In the genomic region with DNA sequence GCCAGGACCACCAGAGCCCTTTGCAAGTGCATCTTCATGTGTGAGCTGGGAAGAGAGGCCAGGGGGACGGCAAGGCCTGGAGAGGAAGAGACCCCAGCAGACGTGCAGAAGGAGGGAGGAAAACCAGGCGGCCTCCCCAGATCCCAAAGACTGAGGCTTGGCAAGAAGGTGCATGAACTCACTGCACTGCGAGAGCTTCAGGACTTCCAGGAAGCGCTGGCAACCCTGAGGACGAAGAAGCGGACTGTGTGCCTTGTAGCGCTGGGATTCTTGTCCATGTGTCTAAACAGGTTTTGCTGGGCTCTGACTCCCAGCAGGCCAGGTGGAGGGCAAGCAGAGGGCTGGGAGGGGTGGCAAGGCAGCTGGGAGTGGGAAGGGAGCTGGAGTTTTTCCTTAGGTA, we compare ENCODE assay signal across 8 cellular contexts. TPM values are rescaled to one million over a fixed set of nuclear protein-coding genes. Genes with fewer than 3 reads are reported as not detected.
A peak's percentile ranks its signal among the peaks of the same experiment; 100 is the strongest.
DNase-seq lines count a peak whose midpoint lies in the region; ATAC-seq and TF ChIP-seq lines count a peak whose summit lies in the region.

No MANE protein-coding gene starts in this region.

- H3K4me1 ChIP-seq in GM23338 (ENCODE audit: insufficient read depth) (peaks cover 32% of the 10 kb centered on the region), SJCRH30 (no peaks in the 10 kb centered on the region), gastrocnemius medialis (peaks cover 46 to 52% of the 10 kb centered on the region in 2 donors), BE2C (no peaks in the 10 kb centered on the region; the same call in 1 of the 2 replicates)

- no peaks in the 10 kb centered on the region for H3K9me2 ChIP-seq in GM23338 (ENCODE audit: insufficient read depth)

- intact Hi-C loops in gastrocnemius medialis (cut with DNase I; ENCODE audit: low total_unique reads) = loop anchor here (5.0 to 10.0 kb wide), 3 partner anchors 319 to 1096 kb away; a partner anchor contains a TSS

- peak overlapping the region; percentile 97 for H3K4me3 ChIP-seq in GM23338
- peak overlapping the region; percentile 98 for H3K4me3 ChIP-seq in SJCRH30
- H3K4me3 ChIP-seq in fibroblast of the aortic adventitia (ENCODE audit: low read depth, low read length) = peak overlapping the region; percentile 71
- H3K4me3 ChIP-seq in gastrocnemius medialis = peak overlapping the region; percentile 62 to 94 (median 74)
- no peak overlapping the region for H3K4me3 ChIP-seq in BE2C (ENCODE audit: low read depth, low read length)

- H3K27ac ChIP-seq in GM23338 (ENCODE audit: low read depth) = no peak overlapping the region
- H3K27ac ChIP-seq in SJCRH30 = no peak overlapping the region; the same call in 1 of the 2 replicates
- H3K27ac ChIP-seq in gastrocnemius medialis = peak overlapping the region; percentile 89 to 97 (median 94)

- H4K20me1 ChIP-seq in GM23338 (replicated peaks; ENCODE audit: insufficient read depth) = no peaks in the 10 kb centered on the region; the same call in 1 of the 2 replicates

- H3K27me3 Mint-ChIP-seq in GM23338 (ENCODE audit: insufficient read depth, low read depth, poor library complexity) = peaks cover 25% of the 10 kb centered on the region

- H2AFZ ChIP-seq in GM23338 = no peak overlapping the region

- no peak for DNase-seq in GM23338 (ENCODE audit: low spot score)
- DNase-seq in SJCRH30 = peak; percentile 32 to 53
- DNase-seq in fibroblast of the aortic adventitia (ENCODE audit: low read depth) = peak; percentile 41
- peak in 1 of 2 donors; percentile 47 for DNase-seq in gastrocnemius medialis
- no peak for DNase-seq in activated effector memory CD4-positive, alpha-beta T cell treated with anti-CD3 and anti-CD28 coated beads, Interleukin-2, amount 50 U/mL, for 16 hours
- DNase-seq in effector CD4-positive, alpha-beta T cell = no peak
- DNase-seq in BE2C = no peak

- H3K36me3 ChIP-seq in GM23338 (ENCODE audit: insufficient read depth) (no peaks in the 10 kb centered on the region), SJCRH30 (no peaks in the 10 kb centered on the region), gastrocnemius medialis (no peaks in the 10 kb centered on the region), BE2C (no peaks in the 10 kb centered on the region)

- no peaks in the 10 kb centered on the region for H3K9me3 ChIP-seq in SJCRH30 (replicated peaks)
- H3K9me3 ChIP-seq in gastrocnemius medialis = no peaks in the 10 kb centered on the region
- no peaks in the 10 kb centered on the region for H3K9me3 ChIP-seq in BE2C

- in situ Hi-C loops in gastrocnemius medialis (cut with MboI; ENCODE audit: low sequenced_read_pairs in 4 of 4) = loop anchor here in 3 of 4 donors (5.0 to 10.0 kb wide), 4 partner anchors 69 to 269 kb away; no protein-coding TSS in a partner anchor

- peaks cover 38% of the 10 kb centered on the region for H3K4me1 Mint-ChIP-seq in GM23338

- H3K27ac Mint-ChIP-seq in GM23338 = no peak overlapping the region

- H3K4me3 Mint-ChIP-seq in GM23338 = peak overlapping the region; percentile 84

- H3F3A ChIP-seq in GM23338 (replicated peaks; ENCODE audit: low read depth) = 0 out of 2 replicates have a peak, but pooled peaks cover 2% of the 10 kb centered on the region

- no peaks in the 10 kb centered on the region for H3K79me2 ChIP-seq in GM23338 (replicated peaks; ENCODE audit: insufficient read depth)

- TF ChIP-seq CTCF in GM23338 (conservative IDR thresholded peaks at IDR 0.05; ENCODE audit: low read depth in 2 of 2) (no peak), fibroblast of the aortic adventitia (IDR thresholded peaks at IDR 0.05; ENCODE audit: insufficient read depth, low read length) (no peak), gastrocnemius medialis (IDR thresholded peaks at IDR 0.05 in 4 of 5, conservative IDR thresholded peaks at IDR 0.05 in 1 of 5) (no peak), BE2C (IDR thresholded peaks at IDR 0.05; ENCODE audit: low read depth, low read length) (no peak)

- H3K36me3 Mint-ChIP-seq in GM23338 (ENCODE audit: low read depth) = no peaks in the 10 kb centered on the region

- H3K4me2 ChIP-seq in GM23338 = peak overlapping the region; percentile 96

- no peaks in the 10 kb centered on the region; the same call in 2 of the 3 replicates for H3K9me3 Mint-ChIP-seq in GM23338

- ATAC-seq in GM23338 (no peak), gastrocnemius medialis (peak in 1 of 2 donors; percentile 6), HG03469 (IDR thresholded peaks at IDR 0.05; ENCODE audit: unreplicated experiment) (no peak)

- TF ChIP-seq POLR2A in gastrocnemius medialis (IDR thresholded peaks at IDR 0.05) = no peak

- H3K27me3 ChIP-seq in GM23338 (ENCODE audit: insufficient read depth) (peaks cover 38% of the 10 kb centered on the region), SJCRH30 (0 out of 2 replicates have a peak, but pooled peaks cover 3% of the 10 kb centered on the region), gastrocnemius medialis (no peaks in the 10 kb centered on the region), BE2C (no peaks in the 10 kb centered on the region)

TF ChIP-seq in GM23338, 12 proteins besides CTCF, POLR2A, EP300 and RAD21 (continues in another document):
- TF ChIP-seq ZNF331 (CRISPR knock-in tag; IDR thresholded peaks at IDR 0.05; ENCODE audit: low read depth) (no peak), JUNB (IDR thresholded peaks at IDR 0.05; ENCODE audit: unreplicated experiment) (no peak), EZH2 (IDR thresholded peaks at IDR 0.05; ENCODE audit: low read depth, unreplicated experiment) (no peak), STAT1 (IDR thresholded peaks at IDR 0.05; ENCODE audit: unreplicated experiment) (no peak), NANOG (IDR thresholded peaks at IDR 0.05; ENCODE audit: borderline replicate concordance) (no peak), ZNF114 (CRISPR knock-in tag; IDR thresholded peaks at IDR 0.05) (no peak), CREB1 (CRISPR knock-in tag; IDR thresholded peaks at IDR 0.05; ENCODE audit: low read depth) (no peak)
- TF ChIP-seq, protein P1, sequence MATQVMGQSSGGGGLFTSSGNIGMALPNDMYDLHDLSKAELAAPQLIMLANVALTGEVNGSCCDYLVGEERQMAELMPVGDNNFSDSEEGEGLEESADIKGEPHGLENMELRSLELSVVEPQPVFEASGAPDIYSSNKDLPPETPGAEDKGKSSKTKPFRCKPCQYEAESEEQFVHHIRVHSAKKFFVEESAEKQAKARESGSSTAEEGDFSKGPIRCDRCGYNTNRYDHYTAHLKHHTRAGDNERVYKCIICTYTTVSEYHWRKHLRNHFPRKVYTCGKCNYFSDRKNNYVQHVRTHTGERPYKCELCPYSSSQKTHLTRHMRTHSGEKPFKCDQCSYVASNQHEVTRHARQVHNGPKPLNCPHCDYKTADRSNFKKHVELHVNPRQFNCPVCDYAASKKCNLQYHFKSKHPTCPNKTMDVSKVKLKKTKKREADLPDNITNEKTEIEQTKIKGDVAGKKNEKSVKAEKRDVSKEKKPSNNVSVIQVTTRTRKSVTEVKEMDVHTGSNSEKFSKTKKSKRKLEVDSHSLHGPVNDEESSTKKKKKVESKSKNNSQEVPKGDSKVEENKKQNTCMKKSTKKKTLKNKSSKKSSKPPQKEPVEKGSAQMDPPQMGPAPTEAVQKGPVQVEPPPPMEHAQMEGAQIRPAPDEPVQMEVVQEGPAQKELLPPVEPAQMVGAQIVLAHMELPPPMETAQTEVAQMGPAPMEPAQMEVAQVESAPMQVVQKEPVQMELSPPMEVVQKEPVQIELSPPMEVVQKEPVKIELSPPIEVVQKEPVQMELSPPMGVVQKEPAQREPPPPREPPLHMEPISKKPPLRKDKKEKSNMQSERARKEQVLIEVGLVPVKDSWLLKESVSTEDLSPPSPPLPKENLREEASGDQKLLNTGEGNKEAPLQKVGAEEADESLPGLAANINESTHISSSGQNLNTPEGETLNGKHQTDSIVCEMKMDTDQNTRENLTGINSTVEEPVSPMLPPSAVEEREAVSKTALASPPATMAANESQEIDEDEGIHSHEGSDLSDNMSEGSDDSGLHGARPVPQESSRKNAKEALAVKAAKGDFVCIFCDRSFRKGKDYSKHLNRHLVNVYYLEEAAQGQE (IDR thresholded peaks at IDR 0.05; ENCODE audit: unreplicated experiment) = no peak

RNA-seq across cellular contexts. Expression of a gene that starts 0.9 kb away (rescaled TPM):
- total RNA-seq in GM23338 (2014; rRNA removed; shearing (Covaris generic)) = 0.17 and 0.35 TPM in 2 replicates
- 0.50 and 0.87 TPM in 2 replicates for polyA plus RNA-seq in GM23338 (2016; fragmentation: Nextera tagmentation; extraction: Ambion mirVana)
- 4.9 and 6.3 TPM in 2 replicates for total RNA-seq in SJCRH30 (2014; rRNA removed; shearing (Covaris generic))
- total RNA-seq in fibroblast of the aortic adventitia (ENCODE audit: low replicate concordance) = 9.9 and 15.2 TPM in 2 replicates
- 100 to 1,000 TPM in 1 of 4 donors, 10 to 100 TPM in 3; 28.3 to 102 (median 60.8) TPM for total RNA-seq in gastrocnemius medialis
- 1.4 TPM for polyA plus RNA-seq in BE2C (2012; ENCODE audit: insufficient read depth, insufficient read length, low read depth)

RNA-seq across cellular contexts. Expression of a gene that starts 4.7 kb away (rescaled TPM):
- 17.5 and 21.5 TPM in 2 replicates for total RNA-seq in GM23338 (2014; rRNA removed; shearing (Covaris generic))
- 43.1 and 49.9 TPM in 2 replicates for polyA plus RNA-seq in GM23338 (2016; fragmentation: Nextera tagmentation; extraction: Ambion mirVana)
- 14.4 and 15.0 TPM in 2 replicates for total RNA-seq in SJCRH30 (2014; rRNA removed; shearing (Covaris generic))
- 7.7 and 26.8 TPM in 2 replicates for total RNA-seq in fibroblast of the aortic adventitia (ENCODE audit: low replicate concordance)
- total RNA-seq in gastrocnemius medialis = 10 to 100 TPM in 3 of 4 donors, 1 to 10 TPM in 1; 8.7 to 18.1 (median 14.2) TPM
- polyA plus RNA-seq in BE2C (2012; ENCODE audit: insufficient read depth, insufficient read length, low read depth) = 12.6 TPM

Comparison
In these comparisons a context has a peak if more than half of its experiments do, and no peak if none do; other contexts are left out.
1. DNase-seq: peak in SJCRH30 (2 of 2) and fibroblast of the aortic adventitia (single experiment); none in GM23338 (single experiment), activated effector memory CD4-positive, alpha-beta T cell treated with anti-CD3 and anti-CD28 coated beads, Interleukin-2, amount 50 U/mL, for 16 hours (single experiment), effector CD4-positive, alpha-beta T cell (single experiment) and BE2C (single experiment).
2. H3K27ac ChIP-seq: peak in gastrocnemius medialis (4 of 4); none in GM23338 (single experiment) and SJCRH30 (single experiment).